In the genomic region with DNA sequence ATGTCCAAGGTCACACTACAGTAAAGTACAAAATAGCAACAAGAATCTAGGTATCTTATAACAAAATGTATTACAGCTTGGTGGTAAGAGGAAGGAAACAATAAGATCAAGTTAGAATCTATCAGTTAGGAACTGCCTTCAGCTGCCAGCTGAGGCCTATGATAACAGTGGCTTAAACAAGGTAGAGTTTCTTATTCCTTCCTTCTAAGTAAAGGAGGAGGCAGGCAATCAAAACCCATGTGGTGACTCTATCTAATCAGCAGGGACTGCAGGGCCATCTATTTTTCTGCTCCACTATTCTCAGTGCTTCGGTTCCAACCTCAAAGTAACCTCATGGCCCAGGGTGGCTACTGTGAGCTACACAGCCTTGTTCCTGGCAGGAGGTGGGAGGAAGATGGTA, we compare ENCODE assay signal across 2 cellular contexts.
TF ChIP-seq lines count a peak whose summit lies in the region.

No MANE protein-coding gene starts in this region.

TF ChIP-seq in GM23338, 12 proteins besides CTCF, POLR2A, EP300 and RAD21:
- TF ChIP-seq, protein P1, sequence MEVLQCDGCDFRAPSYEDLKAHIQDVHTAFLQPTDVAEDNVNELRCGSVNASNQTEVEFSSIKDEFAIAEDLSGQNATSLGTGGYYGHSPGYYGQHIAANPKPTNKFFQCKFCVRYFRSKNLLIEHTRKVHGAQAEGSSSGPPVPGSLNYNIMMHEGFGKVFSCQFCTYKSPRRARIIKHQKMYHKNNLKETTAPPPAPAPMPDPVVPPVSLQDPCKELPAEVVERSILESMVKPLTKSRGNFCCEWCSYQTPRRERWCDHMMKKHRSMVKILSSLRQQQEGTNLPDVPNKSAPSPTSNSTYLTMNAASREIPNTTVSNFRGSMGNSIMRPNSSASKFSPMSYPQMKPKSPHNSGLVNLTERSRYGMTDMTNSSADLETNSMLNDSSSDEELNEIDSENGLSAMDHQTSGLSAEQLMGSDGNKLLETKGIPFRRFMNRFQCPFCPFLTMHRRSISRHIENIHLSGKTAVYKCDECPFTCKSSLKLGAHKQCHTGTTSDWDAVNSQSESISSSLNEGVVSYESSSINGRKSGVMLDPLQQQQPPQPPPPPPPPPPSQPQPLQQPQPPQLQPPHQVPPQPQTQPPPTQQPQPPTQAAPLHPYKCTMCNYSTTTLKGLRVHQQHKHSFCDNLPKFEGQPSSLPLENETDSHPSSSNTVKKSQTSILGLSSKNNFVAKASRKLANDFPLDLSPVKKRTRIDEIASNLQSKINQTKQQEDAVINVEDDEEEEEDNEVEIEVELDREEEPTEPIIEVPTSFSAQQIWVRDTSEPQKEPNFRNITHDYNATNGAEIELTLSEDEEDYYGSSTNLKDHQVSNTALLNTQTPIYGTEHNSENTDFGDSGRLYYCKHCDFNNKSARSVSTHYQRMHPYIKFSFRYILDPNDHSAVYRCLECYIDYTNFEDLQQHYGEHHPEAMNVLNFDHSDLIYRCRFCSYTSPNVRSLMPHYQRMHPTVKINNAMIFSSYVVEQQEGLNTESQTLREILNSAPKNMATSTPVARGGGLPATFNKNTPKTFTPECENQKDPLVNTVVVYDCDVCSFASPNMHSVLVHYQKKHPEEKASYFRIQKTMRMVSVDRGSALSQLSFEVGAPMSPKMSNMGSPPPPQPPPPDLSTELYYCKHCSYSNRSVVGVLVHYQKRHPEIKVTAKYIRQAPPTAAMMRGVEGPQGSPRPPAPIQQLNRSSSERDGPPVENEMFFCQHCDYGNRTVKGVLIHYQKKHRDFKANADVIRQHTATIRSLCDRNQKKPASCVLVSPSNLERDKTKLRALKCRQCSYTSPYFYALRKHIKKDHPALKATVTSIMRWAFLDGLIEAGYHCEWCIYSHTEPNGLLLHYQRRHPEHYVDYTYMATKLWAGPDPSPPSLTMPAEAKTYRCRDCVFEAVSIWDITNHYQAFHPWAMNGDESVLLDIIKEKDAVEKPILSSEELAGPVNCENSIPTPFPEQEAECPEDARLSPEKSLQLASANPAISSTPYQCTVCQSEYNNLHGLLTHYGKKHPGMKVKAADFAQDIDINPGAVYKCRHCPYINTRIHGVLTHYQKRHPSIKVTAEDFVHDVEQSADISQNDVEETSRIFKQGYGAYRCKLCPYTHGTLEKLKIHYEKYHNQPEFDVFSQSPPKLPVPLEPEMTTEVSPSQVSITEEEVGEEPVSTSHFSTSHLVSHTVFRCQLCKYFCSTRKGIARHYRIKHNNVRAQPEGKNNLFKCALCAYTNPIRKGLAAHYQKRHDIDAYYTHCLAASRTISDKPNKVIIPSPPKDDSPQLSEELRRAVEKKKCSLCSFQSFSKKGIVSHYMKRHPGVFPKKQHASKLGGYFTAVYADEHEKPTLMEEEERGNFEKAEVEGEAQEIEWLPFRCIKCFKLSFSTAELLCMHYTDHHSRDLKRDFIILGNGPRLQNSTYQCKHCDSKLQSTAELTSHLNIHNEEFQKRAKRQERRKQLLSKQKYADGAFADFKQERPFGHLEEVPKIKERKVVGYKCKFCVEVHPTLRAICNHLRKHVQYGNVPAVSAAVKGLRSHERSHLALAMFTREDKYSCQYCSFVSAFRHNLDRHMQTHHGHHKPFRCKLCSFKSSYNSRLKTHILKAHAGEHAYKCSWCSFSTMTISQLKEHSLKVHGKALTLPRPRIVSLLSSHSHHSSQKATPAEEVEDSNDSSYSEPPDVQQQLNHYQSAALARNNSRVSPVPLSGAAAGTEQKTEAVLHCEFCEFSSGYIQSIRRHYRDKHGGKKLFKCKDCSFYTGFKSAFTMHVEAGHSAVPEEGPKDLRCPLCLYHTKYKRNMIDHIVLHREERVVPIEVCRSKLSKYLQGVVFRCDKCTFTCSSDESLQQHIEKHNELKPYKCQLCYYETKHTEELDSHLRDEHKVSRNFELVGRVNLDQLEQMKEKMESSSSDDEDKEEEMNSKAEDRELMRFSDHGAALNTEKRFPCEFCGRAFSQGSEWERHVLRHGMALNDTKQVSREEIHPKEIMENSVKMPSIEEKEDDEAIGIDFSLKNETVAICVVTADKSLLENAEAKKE (CRISPR knock-in tag; IDR thresholded peaks at IDR 0.05): no peak
- TF ChIP-seq EZH2phosphoT487 (IDR thresholded peaks at IDR 0.05; ENCODE audit: unreplicated experiment) (no peak), ZNF331 (CRISPR knock-in tag; IDR thresholded peaks at IDR 0.05; ENCODE audit: low read depth) (no peak), POLR2AphosphoS5 (IDR thresholded peaks at IDR 0.05; ENCODE audit: low read depth) (no peak), STAT1 (IDR thresholded peaks at IDR 0.05; ENCODE audit: unreplicated experiment) (no peak)
- TF ChIP-seq, protein P2, sequence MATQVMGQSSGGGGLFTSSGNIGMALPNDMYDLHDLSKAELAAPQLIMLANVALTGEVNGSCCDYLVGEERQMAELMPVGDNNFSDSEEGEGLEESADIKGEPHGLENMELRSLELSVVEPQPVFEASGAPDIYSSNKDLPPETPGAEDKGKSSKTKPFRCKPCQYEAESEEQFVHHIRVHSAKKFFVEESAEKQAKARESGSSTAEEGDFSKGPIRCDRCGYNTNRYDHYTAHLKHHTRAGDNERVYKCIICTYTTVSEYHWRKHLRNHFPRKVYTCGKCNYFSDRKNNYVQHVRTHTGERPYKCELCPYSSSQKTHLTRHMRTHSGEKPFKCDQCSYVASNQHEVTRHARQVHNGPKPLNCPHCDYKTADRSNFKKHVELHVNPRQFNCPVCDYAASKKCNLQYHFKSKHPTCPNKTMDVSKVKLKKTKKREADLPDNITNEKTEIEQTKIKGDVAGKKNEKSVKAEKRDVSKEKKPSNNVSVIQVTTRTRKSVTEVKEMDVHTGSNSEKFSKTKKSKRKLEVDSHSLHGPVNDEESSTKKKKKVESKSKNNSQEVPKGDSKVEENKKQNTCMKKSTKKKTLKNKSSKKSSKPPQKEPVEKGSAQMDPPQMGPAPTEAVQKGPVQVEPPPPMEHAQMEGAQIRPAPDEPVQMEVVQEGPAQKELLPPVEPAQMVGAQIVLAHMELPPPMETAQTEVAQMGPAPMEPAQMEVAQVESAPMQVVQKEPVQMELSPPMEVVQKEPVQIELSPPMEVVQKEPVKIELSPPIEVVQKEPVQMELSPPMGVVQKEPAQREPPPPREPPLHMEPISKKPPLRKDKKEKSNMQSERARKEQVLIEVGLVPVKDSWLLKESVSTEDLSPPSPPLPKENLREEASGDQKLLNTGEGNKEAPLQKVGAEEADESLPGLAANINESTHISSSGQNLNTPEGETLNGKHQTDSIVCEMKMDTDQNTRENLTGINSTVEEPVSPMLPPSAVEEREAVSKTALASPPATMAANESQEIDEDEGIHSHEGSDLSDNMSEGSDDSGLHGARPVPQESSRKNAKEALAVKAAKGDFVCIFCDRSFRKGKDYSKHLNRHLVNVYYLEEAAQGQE (IDR thresholded peaks at IDR 0.05; ENCODE audit: unreplicated experiment): no peak

TF ChIP-seq in WTC11, 78 proteins besides CTCF, POLR2A, EP300 and RAD21:
- TF ChIP-seq, protein P3, sequence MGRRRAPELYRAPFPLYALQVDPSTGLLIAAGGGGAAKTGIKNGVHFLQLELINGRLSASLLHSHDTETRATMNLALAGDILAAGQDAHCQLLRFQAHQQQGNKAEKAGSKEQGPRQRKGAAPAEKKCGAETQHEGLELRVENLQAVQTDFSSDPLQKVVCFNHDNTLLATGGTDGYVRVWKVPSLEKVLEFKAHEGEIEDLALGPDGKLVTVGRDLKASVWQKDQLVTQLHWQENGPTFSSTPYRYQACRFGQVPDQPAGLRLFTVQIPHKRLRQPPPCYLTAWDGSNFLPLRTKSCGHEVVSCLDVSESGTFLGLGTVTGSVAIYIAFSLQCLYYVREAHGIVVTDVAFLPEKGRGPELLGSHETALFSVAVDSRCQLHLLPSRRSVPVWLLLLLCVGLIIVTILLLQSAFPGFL (CRISPR knock-in tag; IDR thresholded peaks at IDR 0.05; ENCODE audit: borderline replicate concordance): no peak
- TF ChIP-seq TCF7 (CRISPR knock-in tag; IDR thresholded peaks at IDR 0.05; ENCODE audit: low read depth): no peak
- no peak for TF ChIP-seq ETV6 (CRISPR knock-in tag; IDR thresholded peaks at IDR 0.05)
- no peak for TF ChIP-seq SP1 (CRISPR knock-in tag; conservative IDR thresholded peaks at IDR 0.05)
- TF ChIP-seq ZBTB21 (CRISPR knock-in tag; IDR thresholded peaks at IDR 0.05; ENCODE audit: borderline replicate concordance): no peak
- no peak for TF ChIP-seq TP53 (CRISPR knock-in tag; IDR thresholded peaks at IDR 0.05)
- TF ChIP-seq, protein P4, sequence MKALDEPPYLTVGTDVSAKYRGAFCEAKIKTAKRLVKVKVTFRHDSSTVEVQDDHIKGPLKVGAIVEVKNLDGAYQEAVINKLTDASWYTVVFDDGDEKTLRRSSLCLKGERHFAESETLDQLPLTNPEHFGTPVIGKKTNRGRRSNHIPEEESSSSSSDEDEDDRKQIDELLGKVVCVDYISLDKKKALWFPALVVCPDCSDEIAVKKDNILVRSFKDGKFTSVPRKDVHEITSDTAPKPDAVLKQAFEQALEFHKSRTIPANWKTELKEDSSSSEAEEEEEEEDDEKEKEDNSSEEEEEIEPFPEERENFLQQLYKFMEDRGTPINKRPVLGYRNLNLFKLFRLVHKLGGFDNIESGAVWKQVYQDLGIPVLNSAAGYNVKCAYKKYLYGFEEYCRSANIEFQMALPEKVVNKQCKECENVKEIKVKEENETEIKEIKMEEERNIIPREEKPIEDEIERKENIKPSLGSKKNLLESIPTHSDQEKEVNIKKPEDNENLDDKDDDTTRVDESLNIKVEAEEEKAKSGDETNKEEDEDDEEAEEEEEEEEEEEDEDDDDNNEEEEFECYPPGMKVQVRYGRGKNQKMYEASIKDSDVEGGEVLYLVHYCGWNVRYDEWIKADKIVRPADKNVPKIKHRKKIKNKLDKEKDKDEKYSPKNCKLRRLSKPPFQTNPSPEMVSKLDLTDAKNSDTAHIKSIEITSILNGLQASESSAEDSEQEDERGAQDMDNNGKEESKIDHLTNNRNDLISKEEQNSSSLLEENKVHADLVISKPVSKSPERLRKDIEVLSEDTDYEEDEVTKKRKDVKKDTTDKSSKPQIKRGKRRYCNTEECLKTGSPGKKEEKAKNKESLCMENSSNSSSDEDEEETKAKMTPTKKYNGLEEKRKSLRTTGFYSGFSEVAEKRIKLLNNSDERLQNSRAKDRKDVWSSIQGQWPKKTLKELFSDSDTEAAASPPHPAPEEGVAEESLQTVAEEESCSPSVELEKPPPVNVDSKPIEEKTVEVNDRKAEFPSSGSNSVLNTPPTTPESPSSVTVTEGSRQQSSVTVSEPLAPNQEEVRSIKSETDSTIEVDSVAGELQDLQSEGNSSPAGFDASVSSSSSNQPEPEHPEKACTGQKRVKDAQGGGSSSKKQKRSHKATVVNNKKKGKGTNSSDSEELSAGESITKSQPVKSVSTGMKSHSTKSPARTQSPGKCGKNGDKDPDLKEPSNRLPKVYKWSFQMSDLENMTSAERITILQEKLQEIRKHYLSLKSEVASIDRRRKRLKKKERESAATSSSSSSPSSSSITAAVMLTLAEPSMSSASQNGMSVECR (CRISPR knock-in tag; IDR thresholded peaks at IDR 0.05; ENCODE audit: borderline replicate concordance): no peak
- TF ChIP-seq, protein P5, sequence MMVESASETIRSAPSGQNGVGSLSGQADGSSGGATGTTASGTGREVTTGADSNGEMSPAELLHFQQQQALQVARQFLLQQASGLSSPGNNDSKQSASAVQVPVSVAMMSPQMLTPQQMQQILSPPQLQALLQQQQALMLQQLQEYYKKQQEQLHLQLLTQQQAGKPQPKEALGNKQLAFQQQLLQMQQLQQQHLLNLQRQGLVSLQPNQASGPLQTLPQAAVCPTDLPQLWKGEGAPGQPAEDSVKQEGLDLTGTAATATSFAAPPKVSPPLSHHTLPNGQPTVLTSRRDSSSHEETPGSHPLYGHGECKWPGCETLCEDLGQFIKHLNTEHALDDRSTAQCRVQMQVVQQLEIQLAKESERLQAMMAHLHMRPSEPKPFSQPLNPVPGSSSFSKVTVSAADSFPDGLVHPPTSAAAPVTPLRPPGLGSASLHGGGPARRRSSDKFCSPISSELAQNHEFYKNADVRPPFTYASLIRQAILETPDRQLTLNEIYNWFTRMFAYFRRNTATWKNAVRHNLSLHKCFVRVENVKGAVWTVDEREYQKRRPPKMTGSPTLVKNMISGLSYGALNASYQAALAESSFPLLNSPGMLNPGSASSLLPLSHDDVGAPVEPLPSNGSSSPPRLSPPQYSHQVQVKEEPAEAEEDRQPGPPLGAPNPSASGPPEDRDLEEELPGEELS (CRISPR knock-in tag; IDR thresholded peaks at IDR 0.05): no peak
- TF ChIP-seq, protein P6, sequence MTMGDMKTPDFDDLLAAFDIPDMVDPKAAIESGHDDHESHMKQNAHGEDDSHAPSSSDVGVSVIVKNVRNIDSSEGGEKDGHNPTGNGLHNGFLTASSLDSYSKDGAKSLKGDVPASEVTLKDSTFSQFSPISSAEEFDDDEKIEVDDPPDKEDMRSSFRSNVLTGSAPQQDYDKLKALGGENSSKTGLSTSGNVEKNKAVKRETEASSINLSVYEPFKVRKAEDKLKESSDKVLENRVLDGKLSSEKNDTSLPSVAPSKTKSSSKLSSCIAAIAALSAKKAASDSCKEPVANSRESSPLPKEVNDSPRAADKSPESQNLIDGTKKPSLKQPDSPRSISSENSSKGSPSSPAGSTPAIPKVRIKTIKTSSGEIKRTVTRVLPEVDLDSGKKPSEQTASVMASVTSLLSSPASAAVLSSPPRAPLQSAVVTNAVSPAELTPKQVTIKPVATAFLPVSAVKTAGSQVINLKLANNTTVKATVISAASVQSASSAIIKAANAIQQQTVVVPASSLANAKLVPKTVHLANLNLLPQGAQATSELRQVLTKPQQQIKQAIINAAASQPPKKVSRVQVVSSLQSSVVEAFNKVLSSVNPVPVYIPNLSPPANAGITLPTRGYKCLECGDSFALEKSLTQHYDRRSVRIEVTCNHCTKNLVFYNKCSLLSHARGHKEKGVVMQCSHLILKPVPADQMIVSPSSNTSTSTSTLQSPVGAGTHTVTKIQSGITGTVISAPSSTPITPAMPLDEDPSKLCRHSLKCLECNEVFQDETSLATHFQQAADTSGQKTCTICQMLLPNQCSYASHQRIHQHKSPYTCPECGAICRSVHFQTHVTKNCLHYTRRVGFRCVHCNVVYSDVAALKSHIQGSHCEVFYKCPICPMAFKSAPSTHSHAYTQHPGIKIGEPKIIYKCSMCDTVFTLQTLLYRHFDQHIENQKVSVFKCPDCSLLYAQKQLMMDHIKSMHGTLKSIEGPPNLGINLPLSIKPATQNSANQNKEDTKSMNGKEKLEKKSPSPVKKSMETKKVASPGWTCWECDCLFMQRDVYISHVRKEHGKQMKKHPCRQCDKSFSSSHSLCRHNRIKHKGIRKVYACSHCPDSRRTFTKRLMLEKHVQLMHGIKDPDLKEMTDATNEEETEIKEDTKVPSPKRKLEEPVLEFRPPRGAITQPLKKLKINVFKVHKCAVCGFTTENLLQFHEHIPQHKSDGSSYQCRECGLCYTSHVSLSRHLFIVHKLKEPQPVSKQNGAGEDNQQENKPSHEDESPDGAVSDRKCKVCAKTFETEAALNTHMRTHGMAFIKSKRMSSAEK (CRISPR knock-in tag; IDR thresholded peaks at IDR 0.05; ENCODE audit: borderline replicate concordance): no peak
